Comparison of ENCODE assay signal across 21 cellular contexts in genomic region chr18:38867680-38868079, GRCh38.
DNase-seq lines count a peak whose midpoint lies in the region; ATAC-seq, FAIRE-seq and TF ChIP-seq lines count a peak whose summit lies in the region.
"Had no signal": no experiment of that assay in that cellular context is flagged by ENCODE, and none has a peak within 500 bp of the region (broad histone marks: within the 10 kb centered on the region; RNA-seq: fewer than 3 reads in every experiment).

No MANE protein-coding gene starts in this region.

- H3K9me3 ChIP-seq in liver (ENCODE audit: control insufficient read depth in 4 of 4, low read length in 3 of 4) (no peaks in the 10 kb centered on the region), right lobe of liver (no peaks in the 10 kb centered on the region), endodermal cell (ENCODE audit: control insufficient read depth, low read length) (no peaks in the 10 kb centered on the region), neural progenitor cell (ENCODE audit: low read depth) (no peaks in the 10 kb centered on the region), SJCRH30 (replicated peaks) (no peaks in the 10 kb centered on the region), A673 (ENCODE audit: low read depth, low read length, poor library complexity, severe bottlenecking) (no peaks in the 10 kb centered on the region)
- H3K9me3 ChIP-seq: A549, BLaER1, HAP-1 had no signal

- H3K27me3 Mint-ChIP-seq in endodermal cell (ENCODE audit: insufficient read depth) (no peaks in the 10 kb centered on the region), neural progenitor cell (ENCODE audit: insufficient read depth, low read depth) (no peaks in the 10 kb centered on the region)

- no peak overlapping the region for H3K9ac ChIP-seq in liver (ENCODE audit: low read depth in 1 of 2, low read length in 2 of 2)
- no peak overlapping the region for H3K9ac ChIP-seq in endodermal cell (ENCODE audit: extremely low read depth, low read length, poor library complexity, severe bottlenecking)
- no peak overlapping the region for H3K9ac ChIP-seq in neural progenitor cell
- H3K9ac ChIP-seq: BLaER1 had no signal

- TF ChIP-seq RAD21 in liver (IDR thresholded peaks at IDR 0.05), result peak; percentile 19 to 21

- intact Hi-C loops in right lobe of liver (cut with DNase I) (no loop called here), A673 (cut with micrococcal nuclease; ENCODE audit: unreplicated experiment) (no loop called here)

- H3K4me2 ChIP-seq in neural progenitor cell, result no peak overlapping the region
- H3K4me2 ChIP-seq: A549 had no signal

- no peaks in the 10 kb centered on the region for H3K79me2 ChIP-seq in neural progenitor cell (ENCODE audit: low read depth)

- H3K4me3 Mint-ChIP-seq in endodermal cell (no peak overlapping the region), neural progenitor cell (no peak overlapping the region)
- H3K4me3 Mint-ChIP-seq: CD8-positive, alpha-beta T cell; IgD-negative memory B cell had no signal

- no peak overlapping the region for H3K4me3 ChIP-seq in liver (ENCODE audit: low read depth in 1 of 3, low read length in 3 of 3)
- no peak overlapping the region for H3K4me3 ChIP-seq in right lobe of liver
- no peak overlapping the region for H3K4me3 ChIP-seq in endodermal cell (ENCODE audit: low read length)
- no peak overlapping the region for H3K4me3 ChIP-seq in neural progenitor cell
- H3K4me3 ChIP-seq in SJCRH30, result no peak overlapping the region
- H3K4me3 ChIP-seq in A673 (ENCODE audit: low read depth, low read length, poor library complexity, severe bottlenecking), result no peak overlapping the region
- H3K4me3 ChIP-seq: A549, BLaER1, HAP-1 had no signal

- TF ChIP-seq CTCF in liver (IDR thresholded peaks at IDR 0.05; ENCODE audit: low read depth, low read length, missing input control) (no peak), right lobe of liver (IDR thresholded peaks at IDR 0.05) (peak in 1 of 4 donors; percentile 10), endodermal cell (conservative IDR thresholded peaks at IDR 0.05) (peak; percentile 58), neural progenitor cell (IDR thresholded peaks at IDR 0.05) (peak; percentile 11), A673 (conservative IDR thresholded peaks at IDR 0.05; ENCODE audit: low read depth, low read length) (no peak)

- POLR2A ChIA-PET in A673 (lab: Charles Lee; ENCODE audit: low non-redundant PET), result no interaction called here

- ATAC-seq in right lobe of liver, result no peak
- ATAC-seq: A549; CD8-positive, alpha-beta T cell had no signal

- no peak for TF ChIP-seq POLR2A in right lobe of liver (IDR thresholded peaks at IDR 0.05)

- DNase-seq in right lobe of liver (no peak), endodermal cell (no peak), neural progenitor cell (ENCODE audit: low spot score) (no peak), SJCRH30 (no peak), HTR-8/SVneo (ENCODE audit: insufficient read length, low spot score) (no peak), A673 (ENCODE audit: low spot score) (no peak)
- DNase-seq: Calu3; CD8-positive, alpha-beta T cell; GDM1; GOT3; Karpas-422; KBM-7 had no signal

- H3K27me3 ChIP-seq in liver (ENCODE audit: control insufficient read depth in 4 of 4, insufficient read depth in 4 of 4, low read length in 3 of 4) (no peaks in the 10 kb centered on the region), right lobe of liver (no peaks in the 10 kb centered on the region), endodermal cell (ENCODE audit: control insufficient read depth, insufficient read depth, low read length, poor library complexity, severe bottlenecking) (no peaks in the 10 kb centered on the region), neural progenitor cell (no peaks in the 10 kb centered on the region), SJCRH30 (no peaks in the 10 kb centered on the region), A673 (replicated peaks; ENCODE audit: insufficient read depth, low read depth, low read length, poor library complexity) (no peaks in the 10 kb centered on the region)
- H3K27me3 ChIP-seq: BLaER1 had no signal

- FAIRE-seq in HTR-8/SVneo (lab: Jason Lieb, UNC), result no peak
- FAIRE-seq: A549, GM12892, GM18507 had no signal

- H3K36me3 ChIP-seq in liver (ENCODE audit: control insufficient read depth in 4 of 4, insufficient read depth in 3 of 4, low read depth in 1 of 4, low read length in 3 of 4) (no peaks in the 10 kb centered on the region), right lobe of liver (no peaks in the 10 kb centered on the region), endodermal cell (ENCODE audit: control insufficient read depth, insufficient read depth, low read length) (no peaks in the 10 kb centered on the region), neural progenitor cell (no peaks in the 10 kb centered on the region), SJCRH30 (no peaks in the 10 kb centered on the region), A673 (ENCODE audit: insufficient read depth, low read length, poor library complexity, severe bottlenecking) (no peaks in the 10 kb centered on the region)
- H3K36me3 ChIP-seq: BLaER1, HAP-1 had no signal

- H3K27ac Mint-ChIP-seq in endodermal cell (no peak overlapping the region), neural progenitor cell (no peak overlapping the region)
- H3K27ac Mint-ChIP-seq: CD8-positive, alpha-beta T cell; IgD-negative memory B cell had no signal

- H3K4me1 ChIP-seq in liver (ENCODE audit: control insufficient read depth in 4 of 4, insufficient read depth in 4 of 4, low read length in 3 of 4) (no peaks in the 10 kb centered on the region), right lobe of liver (no peaks in the 10 kb centered on the region), endodermal cell (ENCODE audit: control insufficient read depth, insufficient read depth, low read length) (no peaks in the 10 kb centered on the region), neural progenitor cell (no peaks in the 10 kb centered on the region), SJCRH30 (no peaks in the 10 kb centered on the region), A673 (ENCODE audit: insufficient read depth, low read length, poor library complexity, severe bottlenecking) (no peaks in the 10 kb centered on the region)
- H3K4me1 ChIP-seq: A549, HAP-1 had no signal

- H3K4me1 Mint-ChIP-seq in endodermal cell (no peaks in the 10 kb centered on the region), neural progenitor cell (no peaks in the 10 kb centered on the region)

- CTCF ChIA-PET in A673 (lab: Charles Lee), result no interaction called here

- H3K27ac ChIP-seq in liver (ENCODE audit: low read depth in 1 of 2, low read length in 2 of 2) (no peak overlapping the region), right lobe of liver (no peak overlapping the region), endodermal cell (ENCODE audit: low read depth, low read length) (no peak overlapping the region), neural progenitor cell (no peak overlapping the region), SJCRH30 (no peak overlapping the region), A673 (ENCODE audit: low read depth, low read length, poor library complexity, severe bottlenecking) (no peak overlapping the region)
- H3K27ac ChIP-seq: 22Rv1, A549, HL-60 had no signal

- WGBS in liver, result 79% methylated on average over 2 of the region's 2 CpGs
- WGBS in right lobe of liver (ENCODE audit: insufficient coverage, low coverage, low lambda C conversion rate, missing lambda C conversion rate), result 64% methylated on average over 2 of the region's 2 CpGs
- 95 to 100% methylated on average over 2 of the region's 2 CpGs for WGBS in endodermal cell (ENCODE audit: insufficient coverage in 1 of 2, insufficient read length in 1 of 2), 2 experiments

- no peaks in the 10 kb centered on the region for H3K9me3 Mint-ChIP-seq in endodermal cell
- no peaks in the 10 kb centered on the region for H3K9me3 Mint-ChIP-seq in neural progenitor cell
- H3K9me3 Mint-ChIP-seq: CD8-positive, alpha-beta T cell had no signal

- H4K20me1 ChIP-seq in neural progenitor cell (ENCODE audit: low read depth), result no peaks in the 10 kb centered on the region
- H4K20me1 ChIP-seq: BLaER1 had no signal

- no TSS peak for BruUV-seq in A673 (replicated peaks; lab: Mats Ljungman, UMichigan)

- H3K36me3 Mint-ChIP-seq in endodermal cell (ENCODE audit: low read depth) (no peaks in the 10 kb centered on the region), neural progenitor cell (no peaks in the 10 kb centered on the region)
- H3K36me3 Mint-ChIP-seq: CD8-positive, alpha-beta T cell; IgD-negative memory B cell had no signal

- H3F3A ChIP-seq in neural progenitor cell (ENCODE audit: low read depth), result no peaks in the 10 kb centered on the region

- no peak overlapping the region for H2AFZ ChIP-seq in neural progenitor cell (replicated peaks)

TF ChIP-seq in liver, 16 proteins besides CTCF, POLR2A, EP300 and RAD21:
- no peak for TF ChIP-seq FOXA2 (IDR thresholded peaks at IDR 0.05)
- TF ChIP-seq TAF1 (conservative IDR thresholded peaks at IDR 0.05), result no peak
- no peak for TF ChIP-seq NR2F2 (IDR thresholded peaks at IDR 0.05)
- TF ChIP-seq HNF4G (IDR thresholded peaks at IDR 0.05), result no peak
- no peak for TF ChIP-seq HNF4A (conservative IDR thresholded peaks at IDR 0.05)
- TF ChIP-seq RXRA (IDR thresholded peaks at IDR 0.05), result no peak
- no peak for TF ChIP-seq SP1 (IDR thresholded peaks at IDR 0.05)

Comparison
In these comparisons a context has a peak if more than half of its experiments do, and no peak if none do; other contexts are left out.
1. CTCF ChIP-seq: peak in endodermal cell (single experiment) and neural progenitor cell (single experiment); none in liver (single experiment) and A673 (single experiment).